ENCODE assay signal across 14 cellular contexts in the genomic region with DNA sequence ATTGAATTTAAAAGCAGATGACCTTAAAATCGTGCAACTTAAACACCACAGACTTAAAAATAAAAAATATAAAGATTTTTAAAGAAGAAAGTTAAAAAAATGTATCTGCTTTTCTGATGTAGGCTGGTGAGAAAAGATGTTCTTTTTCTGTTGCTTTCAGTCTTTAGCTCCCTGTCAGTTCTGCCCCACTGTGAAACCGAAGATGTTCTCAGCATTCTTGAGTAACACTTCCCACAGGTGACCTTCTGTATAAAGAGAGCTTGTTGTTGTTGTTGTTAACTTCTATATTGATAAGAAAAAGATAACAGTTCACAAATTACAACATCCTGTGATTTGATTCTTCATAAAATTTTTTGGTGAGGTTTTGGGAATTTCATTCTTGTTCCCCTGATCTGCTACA.
DNase-seq lines count a peak whose midpoint lies in the region; ATAC-seq and TF ChIP-seq lines count a peak whose summit lies in the region.
"Had no signal": no experiment of that assay in that cellular context is flagged by ENCODE, and none has a peak within 500 bp of the region (broad histone marks: within the 10 kb centered on the region; RNA-seq: fewer than 3 reads in every experiment).

No MANE protein-coding gene starts in this region.

- no peaks in the 10 kb centered on the region for H3K36me3 Mint-ChIP-seq in stimulated activated naive CD8-positive, alpha-beta T cell treated with anti-CD3 and anti-CD28 coated beads, Interleukin-15, Interleukin-2, amounts not matched to agents 100 ng/mL and 50 ng/mL, for 24 hours (ENCODE audit: low read depth)
- peaks cover 21% of the 10 kb centered on the region for H3K36me3 Mint-ChIP-seq in activated naive CD8-positive, alpha-beta T cell treated with anti-CD3 and anti-CD28 coated beads, Interleukin-2, amount 50 U/mL, for 24 hours (ENCODE audit: low read depth)
- peaks cover 2% of the 10 kb centered on the region for H3K36me3 Mint-ChIP-seq in chondrocyte (ENCODE audit: low read depth)
- H3K36me3 Mint-ChIP-seq: neural progenitor cell had no signal

- H3K27ac Mint-ChIP-seq in stimulated activated naive CD8-positive, alpha-beta T cell treated with anti-CD3 and anti-CD28 coated beads, Interleukin-15, Interleukin-2, amounts not matched to agents 100 ng/mL and 50 ng/mL, for 24 hours = peak overlapping the region; percentile 99
- peak overlapping the region; percentile 96 for H3K27ac Mint-ChIP-seq in activated naive CD8-positive, alpha-beta T cell treated with anti-CD3 and anti-CD28 coated beads, Interleukin-2, amount 50 U/mL, for 24 hours
- no peak overlapping the region for H3K27ac Mint-ChIP-seq in chondrocyte (ENCODE audit: unreplicated experiment)
- H3K27ac Mint-ChIP-seq: HFFc6, neural progenitor cell had no signal

- no peaks in the 10 kb centered on the region for H3K9me3 Mint-ChIP-seq in stimulated activated naive CD8-positive, alpha-beta T cell treated with anti-CD3 and anti-CD28 coated beads, Interleukin-15, Interleukin-2, amounts not matched to agents 100 ng/mL and 50 ng/mL, for 24 hours
- no peaks in the 10 kb centered on the region for H3K9me3 Mint-ChIP-seq in activated naive CD8-positive, alpha-beta T cell treated with anti-CD3 and anti-CD28 coated beads, Interleukin-2, amount 50 U/mL, for 24 hours
- no peaks in the 10 kb centered on the region for H3K9me3 Mint-ChIP-seq in chondrocyte (ENCODE audit: low read depth)
- H3K9me3 Mint-ChIP-seq: HFFc6, neural progenitor cell had no signal

- DNase-seq in stimulated activated naive CD8-positive, alpha-beta T cell treated with anti-CD3 and anti-CD28 coated beads, Interleukin-15, Interleukin-2, amounts not matched to agents 100 U/mL and 50 U/mL, for 24 hours = no peak
- DNase-seq in activated naive CD8-positive, alpha-beta T cell treated with anti-CD3 and anti-CD28 coated beads, Interleukin-2, amount 50 U/mL, for 24 hours = no peak
- DNase-seq in chondrocyte (ENCODE audit: low spot score) (no peak), UCSD-AML1 (lab: John Stamatoyannopoulos, UW; ENCODE audit: unreplicated experiment) (no peak), SK-N-DZ (ENCODE audit: low spot score) (no peak)
- DNase-seq: HFFc6; left colon; NCI-H446; SIG-M5; stimulated activated CD8-positive, alpha-beta memory T cell treated with anti-CD3 and anti-CD28 coated beads, Interleukin-4, amount 100 ng/mL, for 48 hours had no signal

- no peak for ATAC-seq in stimulated activated naive CD8-positive, alpha-beta T cell treated with anti-CD3 and anti-CD28 coated beads, Interleukin-15, Interleukin-2, amounts not matched to agents 100 U/mL and 50 U/mL, for 24 hours
- ATAC-seq in HG03520 (IDR thresholded peaks at IDR 0.05; ENCODE audit: unreplicated experiment) (peak; percentile 34), HG02763 (IDR thresholded peaks at IDR 0.05; ENCODE audit: unreplicated experiment) (no peak)
- no peak for ATAC-seq in activated naive CD8-positive, alpha-beta T cell treated with anti-CD3 and anti-CD28 coated beads, Interleukin-2, amount 50 U/mL, for 24 hours
- ATAC-seq: left colon had no signal

- no peaks in the 10 kb centered on the region for H3K27me3 Mint-ChIP-seq in stimulated activated naive CD8-positive, alpha-beta T cell treated with anti-CD3 and anti-CD28 coated beads, Interleukin-15, Interleukin-2, amounts not matched to agents 100 ng/mL and 50 ng/mL, for 24 hours
- no peaks in the 10 kb centered on the region for H3K27me3 Mint-ChIP-seq in activated naive CD8-positive, alpha-beta T cell treated with anti-CD3 and anti-CD28 coated beads, Interleukin-2, amount 50 U/mL, for 24 hours
- no peaks in the 10 kb centered on the region for H3K27me3 Mint-ChIP-seq in chondrocyte (ENCODE audit: low read depth)

- peak overlapping the region; percentile 53 for H3K4me3 Mint-ChIP-seq in stimulated activated naive CD8-positive, alpha-beta T cell treated with anti-CD3 and anti-CD28 coated beads, Interleukin-15, Interleukin-2, amounts not matched to agents 100 ng/mL and 50 ng/mL, for 24 hours
- peak overlapping the region; percentile 56 for H3K4me3 Mint-ChIP-seq in activated naive CD8-positive, alpha-beta T cell treated with anti-CD3 and anti-CD28 coated beads, Interleukin-2, amount 50 U/mL, for 24 hours
- H3K4me3 Mint-ChIP-seq in chondrocyte (ENCODE audit: unreplicated experiment) = no peak overlapping the region
- H3K4me3 Mint-ChIP-seq: HFFc6, neural progenitor cell had no signal

- peaks cover 80% of the 10 kb centered on the region for H3K4me1 Mint-ChIP-seq in stimulated activated naive CD8-positive, alpha-beta T cell treated with anti-CD3 and anti-CD28 coated beads, Interleukin-15, Interleukin-2, amounts not matched to agents 100 ng/mL and 50 ng/mL, for 24 hours (ENCODE audit: low read depth)
- H3K4me1 Mint-ChIP-seq in activated naive CD8-positive, alpha-beta T cell treated with anti-CD3 and anti-CD28 coated beads, Interleukin-2, amount 50 U/mL, for 24 hours = peaks cover 79% of the 10 kb centered on the region
- peaks cover 30% of the 10 kb centered on the region for H3K4me1 Mint-ChIP-seq in chondrocyte (ENCODE audit: low read depth)

- no peak for TF ChIP-seq CTCF in chondrocyte (IDR thresholded peaks at IDR 0.05)
